8 cellular contexts compared by ENCODE assay signal in genomic region chr12:117189725-117190209, GRCh38. TPM values are rescaled to one million over a fixed set of nuclear protein-coding genes. Genes with fewer than 3 reads are reported as not detected.
DNase-seq lines count a peak whose midpoint lies in the region; ATAC-seq, FAIRE-seq and TF ChIP-seq lines count a peak whose summit lies in the region.

No MANE protein-coding gene starts in this region.

- peaks cover 7% of the 10 kb centered on the region for H3K27me3 Mint-ChIP-seq in GM23338 (ENCODE audit: insufficient read depth, low read depth, poor library complexity)
- peaks cover 5% of the 10 kb centered on the region for H3K27me3 Mint-ChIP-seq in stimulated activated memory B cell treated with anti-CD40 and anti-IgM and Interleukin-4, amounts not matched to agents 10 μg/mL and 1 μg/mL and 100 μg/mL, for 72 hours

- peak overlapping the region; percentile 91 to 98 for H3K18ac ChIP-seq in mesenchymal stem cell (ENCODE audit: low read depth in 1 of 2, low read length in 2 of 2)

- DNase-seq in GM12891 (ENCODE audit: insufficient read length, low spot score) (peak; percentile 37), GM23338 (ENCODE audit: low spot score) (peak; percentile 66), Karpas-422 (peak; percentile 85), mesenchymal stem cell (peak; percentile 52), foreskin melanocyte (no peak)
- peak; percentile 40 for DNase-seq in activated CD4-positive, alpha-beta T cell treated with anti-CD3 and anti-CD28 coated beads, Interleukin-2, amount 50 U/mL, for 1 hour
- DNase-seq in effector CD8-positive, alpha-beta T cell (lab: John Stamatoyannopoulos, UW) = peak; percentile 15

- peak overlapping the region in 1 of 2 experiments; percentile 99 for H3K14ac ChIP-seq in mesenchymal stem cell (ENCODE audit: low read length in 2 of 2)

- no peaks in the 10 kb centered on the region for H3F3A ChIP-seq in GM23338 (replicated peaks; ENCODE audit: low read depth)

- peak overlapping the region; percentile 93 for H4K8ac ChIP-seq in mesenchymal stem cell (ENCODE audit: low read length)

- H2BK120ac ChIP-seq in mesenchymal stem cell (ENCODE audit: low read depth, low read length) = peak overlapping the region; percentile 45

- H3K36me3 Mint-ChIP-seq in GM23338 (ENCODE audit: low read depth) = peaks cover 31% of the 10 kb centered on the region
- peaks cover 12% of the 10 kb centered on the region for H3K36me3 Mint-ChIP-seq in stimulated activated memory B cell treated with anti-CD40 and anti-IgM and Interleukin-4, amounts not matched to agents 10 μg/mL and 1 μg/mL and 100 μg/mL, for 72 hours

- H3K79me1 ChIP-seq in mesenchymal stem cell (replicated peaks; ENCODE audit: low read length, poor library complexity, severe bottlenecking) = peaks cover 13% of the 10 kb centered on the region

- peak; percentile 12; the same call in 2 of the 3 replicates for ATAC-seq in GM23338
- peak; percentile 71 for ATAC-seq in stimulated activated memory B cell treated with anti-CD40 and anti-IgM and Interleukin-4, amounts not matched to agents 10 μg/mL and 1 μg/mL and 100 μg/mL, for 72 hours

- no peak overlapping the region for H2AK5ac ChIP-seq in mesenchymal stem cell (ENCODE audit: low read length, severe bottlenecking)

- TF ChIP-seq CTCF in GM23338 (conservative IDR thresholded peaks at IDR 0.05; ENCODE audit: low read depth in 2 of 2) = no peak

- H3K4me3 ChIP-seq in GM23338 (peak overlapping the region; percentile 98), Karpas-422 (ENCODE audit: low read length) (peak overlapping the region; percentile 90), mesenchymal stem cell (ENCODE audit: insufficient read depth in 1 of 2, low read depth in 1 of 2, low read length in 2 of 2) (peak overlapping the region; percentile 90 to 99)

- H3K9ac ChIP-seq in Karpas-422 (ENCODE audit: low read length) (peak overlapping the region; percentile 88), mesenchymal stem cell (ENCODE audit: low read length) (peak overlapping the region; percentile 90)

- H3K9me3 ChIP-seq in Karpas-422 (ENCODE audit: low read length) (no peaks in the 10 kb centered on the region), mesenchymal stem cell (ENCODE audit: control insufficient read depth, low read length) (no peaks in the 10 kb centered on the region)

- no peak overlapping the region for H2BK5ac ChIP-seq in mesenchymal stem cell (ENCODE audit: low read depth, low read length, poor library complexity, severe bottlenecking)

- no peak overlapping the region for H4K91ac ChIP-seq in mesenchymal stem cell (ENCODE audit: low read length)

- no peak for FAIRE-seq in GM12891 (lab: Jason Lieb, UNC)

- TF ChIP-seq POLR2A in GM12891 (IDR thresholded peaks at IDR 0.05; ENCODE audit: low read depth, low read length) = no peak

- H3K27ac ChIP-seq in GM23338 (ENCODE audit: low read depth) = peak overlapping the region; percentile 48; the same call in 1 of the 2 replicates
- peak overlapping the region; percentile 50; the same call in 1 of the 2 replicates for H3K27ac ChIP-seq in Karpas-422 (ENCODE audit: low read length)
- no peak overlapping the region for H3K27ac ChIP-seq in mesenchymal stem cell (ENCODE audit: low read length, poor library complexity, severe bottlenecking)

- H3K4me2 ChIP-seq in GM23338 (peak overlapping the region; percentile 87), Karpas-422 (ENCODE audit: low read depth, low read length, poor library complexity, severe bottlenecking) (peak overlapping the region; percentile 77), mesenchymal stem cell (ENCODE audit: low read length, poor library complexity, severe bottlenecking) (peak overlapping the region; percentile 91)

- H2BK15ac ChIP-seq in mesenchymal stem cell (ENCODE audit: low read depth, poor library complexity, severe bottlenecking) = peak overlapping the region; percentile 84

- peak overlapping the region in 1 of 2 experiments; percentile 93 for H3K4ac ChIP-seq in mesenchymal stem cell (ENCODE audit: low read depth in 1 of 2, low read length in 2 of 2)

- peaks cover 28% of the 10 kb centered on the region for H4K20me1 ChIP-seq in GM23338 (replicated peaks; ENCODE audit: insufficient read depth)
- peaks cover 8% of the 10 kb centered on the region; the same call in 1 of the 2 replicates for H4K20me1 ChIP-seq in Karpas-422 (ENCODE audit: insufficient read depth, low read depth, low read length)

- no peaks in the 10 kb centered on the region for H3K9me3 Mint-ChIP-seq in GM23338
- H3K9me3 Mint-ChIP-seq in stimulated activated memory B cell treated with anti-CD40 and anti-IgM and Interleukin-4, amounts not matched to agents 10 μg/mL and 1 μg/mL and 100 μg/mL, for 72 hours = no peaks in the 10 kb centered on the region

- peaks cover 47% of the 10 kb centered on the region for H3K79me2 ChIP-seq in GM23338 (replicated peaks; ENCODE audit: insufficient read depth)
- H3K79me2 ChIP-seq in Karpas-422 (ENCODE audit: low read length) = peaks cover 46% of the 10 kb centered on the region

- H3K4me1 Mint-ChIP-seq in GM23338 = peaks cover 22% of the 10 kb centered on the region
- peaks cover 21% of the 10 kb centered on the region for H3K4me1 Mint-ChIP-seq in stimulated activated memory B cell treated with anti-CD40 and anti-IgM and Interleukin-4, amounts not matched to agents 10 μg/mL and 1 μg/mL and 100 μg/mL, for 72 hours

- H3K27ac Mint-ChIP-seq in GM23338 = peak overlapping the region; percentile 93
- peak overlapping the region; percentile 83 for H3K27ac Mint-ChIP-seq in stimulated activated memory B cell treated with anti-CD40 and anti-IgM and Interleukin-4, amounts not matched to agents 10 μg/mL and 1 μg/mL and 100 μg/mL, for 72 hours

- WGBS in mesenchymal stem cell = 1% methylated on average over 19 of the region's 52 CpGs

- no peaks in the 10 kb centered on the region for H3K9me2 ChIP-seq in GM23338 (ENCODE audit: insufficient read depth)
- H3K9me2 ChIP-seq in Karpas-422 (replicated peaks; ENCODE audit: insufficient read depth, low read length) = no peaks in the 10 kb centered on the region

- H3K4me1 ChIP-seq in GM23338 (ENCODE audit: insufficient read depth) (peaks cover 13% of the 10 kb centered on the region), Karpas-422 (ENCODE audit: low read length) (peaks cover 13% of the 10 kb centered on the region), mesenchymal stem cell (ENCODE audit: control insufficient read depth, insufficient read depth, low read depth, low read length) (peaks cover 12% of the 10 kb centered on the region)

- H3K36me3 ChIP-seq in GM23338 (ENCODE audit: insufficient read depth) (peaks cover 22% of the 10 kb centered on the region), Karpas-422 (ENCODE audit: insufficient read depth, low read length) (peaks cover 33% of the 10 kb centered on the region), mesenchymal stem cell (ENCODE audit: control insufficient read depth in 1 of 2, insufficient read depth in 2 of 2, low read depth in 1 of 2, low read length in 2 of 2) (peaks cover 2 to 17% of the 10 kb centered on the region in 2 experiments)

- H3K27me3 ChIP-seq in GM23338 (ENCODE audit: insufficient read depth) (no peaks in the 10 kb centered on the region), Karpas-422 (ENCODE audit: low read length) (no peaks in the 10 kb centered on the region), mesenchymal stem cell (ENCODE audit: control insufficient read depth in 1 of 2, insufficient read depth in 1 of 2, low read length in 2 of 2) (peaks cover 0 to 15% of the 10 kb centered on the region in 2 experiments)

- H3K4me3 Mint-ChIP-seq in GM23338 = peak overlapping the region; percentile 95
- H3K4me3 Mint-ChIP-seq in stimulated activated memory B cell treated with anti-CD40 and anti-IgM and Interleukin-4, amounts not matched to agents 10 μg/mL and 1 μg/mL and 100 μg/mL, for 72 hours = peak overlapping the region; percentile 89

- H2BK12ac ChIP-seq in mesenchymal stem cell (ENCODE audit: low read length in 2 of 2) = no peak overlapping the region

- H2AFZ ChIP-seq in GM23338 (peak overlapping the region; percentile 90; the same call in 1 of the 2 replicates), Karpas-422 (ENCODE audit: low read length) (no peak overlapping the region), mesenchymal stem cell (ENCODE audit: low read depth, low read length) (peak overlapping the region; percentile 95)

- H3K23ac ChIP-seq in mesenchymal stem cell (ENCODE audit: low read length in 2 of 2) = peak overlapping the region in 1 of 2 experiments; percentile 99

TF ChIP-seq in GM12891, 5 proteins besides CTCF, POLR2A, EP300 and RAD21:
- TF ChIP-seq PAX5 (IDR thresholded peaks at IDR 0.05; ENCODE audit: insufficient read depth, low read length, severe bottlenecking) (no peak), POLR2AphosphoS5 (IDR thresholded peaks at IDR 0.05; ENCODE audit: low read depth, low read length) (no peak), POU2F2 (IDR thresholded peaks at IDR 0.05; ENCODE audit: low read depth, low read length) (no peak), TAF1 (IDR thresholded peaks at IDR 0.05; ENCODE audit: low read depth, low read length) (no peak), SPI1 (IDR thresholded peaks at IDR 0.05; ENCODE audit: low read depth, low read length) (peak; percentile 84)

TF ChIP-seq in GM23338, 12 proteins besides CTCF, POLR2A, EP300 and RAD21:
- TF ChIP-seq ETS1 (IDR thresholded peaks at IDR 0.05) = no peak
- 0 out of 2 replicates have a peak, but pooled peaks have one; percentile 42 for TF ChIP-seq CREB1 (CRISPR knock-in tag; IDR thresholded peaks at IDR 0.05; ENCODE audit: low read depth)

RNA-seq across cellular contexts. Expression of gene FBXO21, which starts 0.5 kb away (rescaled TPM):
- 7.1 TPM for polyA plus RNA-seq in GM12891 (2012; ENCODE audit: low read depth, missing spikeins)
- total RNA-seq in GM23338 (2014; rRNA removed; shearing (Covaris generic)) = 84.2 and 126 TPM in 2 replicates
- 46.3 and 46.4 TPM in 2 replicates for polyA plus RNA-seq in GM23338 (2016; fragmentation: Nextera tagmentation; extraction: Ambion mirVana)
- total RNA-seq in Karpas-422 (2014; rRNA removed; shearing (Covaris generic); ENCODE audit: low replicate concordance) = 32.7 and 77.7 TPM in 2 replicates
- polyA plus RNA-seq in mesenchymal stem cell (2013, experiment 1 of 2) = 28.4 TPM
- 28.2 TPM for polyA plus RNA-seq in mesenchymal stem cell (2013, experiment 2 of 2)
